Comparison of ENCODE assay signal across 14 cellular contexts in the genomic region with DNA sequence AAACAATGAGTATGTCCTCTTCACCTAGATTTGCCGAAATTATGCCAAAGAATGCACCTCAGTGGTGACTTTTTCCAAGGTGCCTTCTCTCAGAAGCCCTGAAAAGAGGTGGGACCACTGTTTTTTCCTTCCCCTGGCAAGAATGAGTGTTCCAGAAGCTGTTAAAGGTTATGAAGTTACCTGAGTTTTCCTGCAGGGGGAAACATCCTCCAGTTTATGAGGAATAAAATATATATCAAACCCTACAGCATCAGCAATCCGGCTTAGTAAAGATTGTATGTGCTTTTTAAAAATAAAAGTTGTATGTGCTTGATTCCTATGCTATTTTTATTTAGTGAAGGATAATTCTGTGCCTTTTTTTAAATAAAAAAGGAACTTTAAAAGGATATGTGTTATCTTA.
A peak's percentile ranks its signal among the peaks of the same experiment; 100 is the strongest.
DNase-seq lines count a peak whose midpoint lies in the region; ATAC-seq and TF ChIP-seq lines count a peak whose summit lies in the region.
"Had no signal": no experiment of that assay in that cellular context is flagged by ENCODE, and none has a peak within 500 bp of the region (broad histone marks: within the 10 kb centered on the region; RNA-seq: fewer than 3 reads in every experiment).

No MANE protein-coding gene starts in this region.

- H3K14ac ChIP-seq in neuronal stem cell (ENCODE audit: low read length): no peak overlapping the region

- peaks cover 5% of the 10 kb centered on the region for H3K4me1 Mint-ChIP-seq in WTC11

- H2AFZ ChIP-seq in DND-41 (ENCODE audit: low read depth, low read length) (no peak overlapping the region), neuronal stem cell (ENCODE audit: low read length) (no peak overlapping the region)

- H3K9me3 ChIP-seq in DND-41 (ENCODE audit: insufficient read depth, low read length, severe bottlenecking): no peaks in the 10 kb centered on the region
- H3K9me3 ChIP-seq in neuronal stem cell (replicated peaks in 1 of 2; ENCODE audit: control insufficient read depth in 2 of 2, insufficient read depth in 1 of 2, low read depth in 1 of 2, low read length in 2 of 2): no peaks in the 10 kb centered on the region
- H3K9me3 ChIP-seq: esophagus muscularis mucosa had no signal

- no peak overlapping the region for H3K4me3 Mint-ChIP-seq in WTC11
- H3K4me3 Mint-ChIP-seq: stimulated activated naive CD8-positive, alpha-beta T cell treated with anti-CD3 and anti-CD28 coated beads, Interleukin-15, Interleukin-2, amounts not matched to agents 100 ng/mL and 50 ng/mL, for 24 hours had no signal

- H2BK15ac ChIP-seq in neuronal stem cell (ENCODE audit: low read length): no peak overlapping the region

- no peaks in the 10 kb centered on the region for H3K36me3 ChIP-seq in DND-41 (ENCODE audit: insufficient read depth, low read length)
- H3K36me3 ChIP-seq in neuronal stem cell (replicated peaks in 1 of 2; ENCODE audit: control insufficient read depth in 2 of 2, insufficient read depth in 2 of 2, low read length in 2 of 2): no peaks in the 10 kb centered on the region
- no peaks in the 10 kb centered on the region for H3K36me3 ChIP-seq in H7 (replicated peaks; ENCODE audit: control insufficient read depth, insufficient read depth, low read length)
- H3K36me3 ChIP-seq: esophagus muscularis mucosa had no signal

- H3K23ac ChIP-seq in neuronal stem cell (ENCODE audit: low read depth, low read length, poor library complexity): no peak overlapping the region

- no peak overlapping the region for H2BK5ac ChIP-seq in neuronal stem cell (ENCODE audit: low read length)

- no peak overlapping the region for H2BK120ac ChIP-seq in neuronal stem cell (ENCODE audit: low read depth, low read length)

- H3K36me3 Mint-ChIP-seq in WTC11: no peaks in the 10 kb centered on the region; the same call in 1 of the 2 replicates
- H3K36me3 Mint-ChIP-seq: activated naive CD4-positive, alpha-beta T cell treated with anti-CD3 and anti-CD28 coated beads, Interleukin-2, amount 50 U/mL, for 72 hours had no signal

- no peaks in the 10 kb centered on the region for H3K27me3 ChIP-seq in DND-41 (ENCODE audit: insufficient read depth, low read length, poor library complexity)
- H3K27me3 ChIP-seq in neuronal stem cell (ENCODE audit: control insufficient read depth in 3 of 3, insufficient read depth in 3 of 3, low read depth in 1 of 3, low read length in 3 of 3): peaks cover 0 to 1% (median 0%) of the 10 kb centered on the region in 3 experiments
- no peaks in the 10 kb centered on the region for H3K27me3 ChIP-seq in H7 (ENCODE audit: control insufficient read depth, insufficient read depth, low read length)
- H3K27me3 ChIP-seq: esophagus muscularis mucosa had no signal

- H3K79me2 ChIP-seq in DND-41 (ENCODE audit: insufficient read depth, low read length): no peaks in the 10 kb centered on the region

- H4K8ac ChIP-seq in neuronal stem cell (ENCODE audit: low read depth, low read length): no peak overlapping the region

- H3K27me3 Mint-ChIP-seq in WTC11 (ENCODE audit: low read depth): no peaks in the 10 kb centered on the region

- no peak overlapping the region for H3K27ac Mint-ChIP-seq in WTC11
- H3K27ac Mint-ChIP-seq: activated naive CD4-positive, alpha-beta T cell treated with anti-CD3 and anti-CD28 coated beads, Interleukin-2, amount 50 U/mL, for 72 hours; stimulated activated naive CD8-positive, alpha-beta T cell treated with anti-CD3 and anti-CD28 coated beads, Interleukin-15, Interleukin-2, amounts not matched to agents 100 ng/mL and 50 ng/mL, for 24 hours had no signal

- H3K4me3 ChIP-seq in DND-41 (ENCODE audit: low read depth in 1 of 2, low read length in 2 of 2): no peak overlapping the region
- no peak overlapping the region for H3K4me3 ChIP-seq in neuronal stem cell (ENCODE audit: low read length in 2 of 2)
- H3K4me3 ChIP-seq in H7 (ENCODE audit: insufficient read depth, low read depth, low read length): no peak overlapping the region
- H3K4me3 ChIP-seq: esophagus muscularis mucosa, smooth muscle cell had no signal

- H2AK5ac ChIP-seq in neuronal stem cell (ENCODE audit: low read depth, low read length): no peak overlapping the region

- H3K4me1 ChIP-seq in DND-41 (ENCODE audit: insufficient read depth, low read length): no peaks in the 10 kb centered on the region
- H3K4me1 ChIP-seq in neuronal stem cell (ENCODE audit: control insufficient read depth in 2 of 2, insufficient read depth in 1 of 2, low read depth in 1 of 2, low read length in 2 of 2): no peaks in the 10 kb centered on the region
- H3K4me1 ChIP-seq: esophagus muscularis mucosa had no signal

- H3K9me3 Mint-ChIP-seq in WTC11: peaks cover 11% of the 10 kb centered on the region

- no peak overlapping the region for H3K4me2 ChIP-seq in DND-41 (ENCODE audit: insufficient read depth, low read length)
- no peak overlapping the region for H3K4me2 ChIP-seq in neuronal stem cell (ENCODE audit: insufficient read depth, low read length, poor library complexity, severe bottlenecking)
- H3K4me2 ChIP-seq: smooth muscle cell had no signal

- DNase-seq in DND-41 (no peak), HT-29 (ENCODE audit: low spot score) (peak; percentile 21), WTC11 (ENCODE audit: low spot score) (no peak), left kidney (ENCODE audit: low read depth, low spot score) (peak; percentile 32), neuronal stem cell (ENCODE audit: low spot score) (no peak), NK-92 (lab: John Stamatoyannopoulos, UW; ENCODE audit: unreplicated experiment) (no peak), H7 (no peak)
- DNase-seq: activated CD4-positive, alpha-beta T cell treated with anti-CD3 and anti-CD28 coated beads for 1 hour; mesenchymal stem cell had no signal

- H2BK12ac ChIP-seq in neuronal stem cell (ENCODE audit: low read length): no peak overlapping the region

- no CpG with 5 or more reads among the region's 2 CpGs for WGBS in neuronal stem cell (ENCODE audit: extremely low coverage in 2 of 2, insufficient read length in 2 of 2, insufficient replicate concordance in 1 of 2), 2 donors

- no peaks in the 10 kb centered on the region for H4K20me1 ChIP-seq in DND-41 (ENCODE audit: insufficient read depth, low read length)

- no peak overlapping the region for H4K91ac ChIP-seq in neuronal stem cell (ENCODE audit: low read depth, low read length, poor library complexity)

- CTCF ChIA-PET in WTC11 (lab: Charles Lee): interaction anchor here (0.8 to 1.8 kb wide), 7 partner anchors 17 to 75 kb away, joined by 3 to 22 read pairs (median 4); no protein-coding TSS in a partner anchor

- H3K4ac ChIP-seq in neuronal stem cell (ENCODE audit: low read length): no peak overlapping the region

- H3K9ac ChIP-seq in DND-41 (ENCODE audit: low read depth, low read length) (no peak overlapping the region), neuronal stem cell (ENCODE audit: low read depth, low read length, poor library complexity) (no peak overlapping the region)

- no peak for ATAC-seq in DND-41 (ENCODE audit: insufficient read depth, low read depth)
- peak; percentile 79 for ATAC-seq in WTC11
- no peak for ATAC-seq in GM18858 (IDR thresholded peaks at IDR 0.05; ENCODE audit: unreplicated experiment)
- ATAC-seq: activated naive CD4-positive, alpha-beta T cell treated with anti-CD3 and anti-CD28 coated beads, Interleukin-2, amount 50 U/mL, for 72 hours had no signal

- TF ChIP-seq CTCF in DND-41 (IDR thresholded peaks at IDR 0.05; ENCODE audit: borderline replicate concordance, extremely low read depth, low read length, poor library complexity, severe bottlenecking): peak; percentile 41
- TF ChIP-seq CTCF in WTC11 (IDR thresholded peaks at IDR 0.05): no peak; the same call in 1 of the 2 replicates

- H3K18ac ChIP-seq in neuronal stem cell (ENCODE audit: low read length): no peak overlapping the region

- POLR2A ChIA-PET in WTC11 (lab: Charles Lee): no interaction called here

- H3K79me1 ChIP-seq in neuronal stem cell (ENCODE audit: low read depth, low read length): no peaks in the 10 kb centered on the region

- H3K27ac ChIP-seq in DND-41 (ENCODE audit: low read length) (no peak overlapping the region), neuronal stem cell (replicated peaks; ENCODE audit: low read length) (no peak overlapping the region)
- H3K27ac ChIP-seq: esophagus muscularis mucosa had no signal

TF ChIP-seq in WTC11, 78 proteins besides CTCF, POLR2A, EP300 and RAD21 (continues in another document):
- TF ChIP-seq, protein P1, sequence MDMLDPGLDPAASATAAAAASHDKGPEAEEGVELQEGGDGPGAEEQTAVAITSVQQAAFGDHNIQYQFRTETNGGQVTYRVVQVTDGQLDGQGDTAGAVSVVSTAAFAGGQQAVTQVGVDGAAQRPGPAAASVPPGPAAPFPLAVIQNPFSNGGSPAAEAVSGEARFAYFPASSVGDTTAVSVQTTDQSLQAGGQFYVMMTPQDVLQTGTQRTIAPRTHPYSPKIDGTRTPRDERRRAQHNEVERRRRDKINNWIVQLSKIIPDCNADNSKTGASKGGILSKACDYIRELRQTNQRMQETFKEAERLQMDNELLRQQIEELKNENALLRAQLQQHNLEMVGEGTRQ (CRISPR knock-in tag; IDR thresholded peaks at IDR 0.05): no peak
- TF ChIP-seq ZNF138 (CRISPR knock-in tag; conservative IDR thresholded peaks at IDR 0.05): no peak
- TF ChIP-seq RELA (CRISPR knock-in tag; IDR thresholded peaks at IDR 0.05; ENCODE audit: borderline replicate concordance): no peak
- TF ChIP-seq, protein P2, sequence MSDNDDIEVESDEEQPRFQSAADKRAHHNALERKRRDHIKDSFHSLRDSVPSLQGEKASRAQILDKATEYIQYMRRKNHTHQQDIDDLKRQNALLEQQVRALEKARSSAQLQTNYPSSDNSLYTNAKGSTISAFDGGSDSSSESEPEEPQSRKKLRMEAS (CRISPR knock-in tag; IDR thresholded peaks at IDR 0.05): no peak
- TF ChIP-seq IRF2 (CRISPR knock-in tag; IDR thresholded peaks at IDR 0.05; ENCODE audit: borderline replicate concordance, low read depth): no peak
- no peak for TF ChIP-seq ZNF219 (CRISPR knock-in tag; IDR thresholded peaks at IDR 0.05; ENCODE audit: borderline replicate concordance)
- TF ChIP-seq ZNF396 (CRISPR knock-in tag; IDR thresholded peaks at IDR 0.05; ENCODE audit: borderline replicate concordance): no peak
- TF ChIP-seq, protein P3, sequence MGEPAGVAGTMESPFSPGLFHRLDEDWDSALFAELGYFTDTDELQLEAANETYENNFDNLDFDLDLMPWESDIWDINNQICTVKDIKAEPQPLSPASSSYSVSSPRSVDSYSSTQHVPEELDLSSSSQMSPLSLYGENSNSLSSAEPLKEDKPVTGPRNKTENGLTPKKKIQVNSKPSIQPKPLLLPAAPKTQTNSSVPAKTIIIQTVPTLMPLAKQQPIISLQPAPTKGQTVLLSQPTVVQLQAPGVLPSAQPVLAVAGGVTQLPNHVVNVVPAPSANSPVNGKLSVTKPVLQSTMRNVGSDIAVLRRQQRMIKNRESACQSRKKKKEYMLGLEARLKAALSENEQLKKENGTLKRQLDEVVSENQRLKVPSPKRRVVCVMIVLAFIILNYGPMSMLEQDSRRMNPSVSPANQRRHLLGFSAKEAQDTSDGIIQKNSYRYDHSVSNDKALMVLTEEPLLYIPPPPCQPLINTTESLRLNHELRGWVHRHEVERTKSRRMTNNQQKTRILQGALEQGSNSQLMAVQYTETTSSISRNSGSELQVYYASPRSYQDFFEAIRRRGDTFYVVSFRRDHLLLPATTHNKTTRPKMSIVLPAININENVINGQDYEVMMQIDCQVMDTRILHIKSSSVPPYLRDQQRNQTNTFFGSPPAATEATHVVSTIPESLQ (CRISPR knock-in tag; IDR thresholded peaks at IDR 0.05): no peak

Comparison
In these comparisons a context has a peak if more than half of its experiments do, and no peak if none do; other contexts are left out.
1. DNase-seq: peak in HT-29 (single experiment) and left kidney (single experiment); none in DND-41 (single experiment), WTC11 (single experiment), neuronal stem cell (single experiment), NK-92 (single experiment) and H7 (single experiment).